In genomic region chr17:43690624-43691316, GRCh38 we compare ENCODE assay signal across 34 cellular contexts. TPM values are rescaled to one million over a fixed set of nuclear protein-coding genes. Genes with fewer than 3 reads are reported as not detected.
"Had no signal": no experiment of that assay in that cellular context is flagged by ENCODE, and none has a peak within 500 bp of the region (broad histone marks: within the 10 kb centered on the region; RNA-seq: fewer than 3 reads in every experiment).

No MANE protein-coding gene starts in this region.

- H3K27ac ChIP-seq: adrenal gland, body of pancreas, breast epithelium, cardiac muscle cell, colonic mucosa, epithelial cell of prostate, esophagus squamous epithelium had no signal

- H3K4me3 ChIP-seq: adrenal gland, body of pancreas, breast epithelium, cardiac muscle cell, colonic mucosa, esophagus squamous epithelium had no signal

- H3K27me3 Mint-ChIP-seq: activated CD4-positive, alpha-beta memory T cell treated with anti-CD3 and anti-CD28 coated beads for 36 hours; activated CD4-positive, alpha-beta T cell treated with anti-CD3 and anti-CD28 coated beads for 36 hours; activated naive CD8-positive, alpha-beta T cell treated with anti-CD3 and anti-CD28 coated beads for 36 hours had no signal

- H3K36me3 Mint-ChIP-seq: activated CD4-positive, alpha-beta memory T cell treated with anti-CD3 and anti-CD28 coated beads for 36 hours; activated CD8-positive, alpha-beta memory T cell treated with anti-CD3 and anti-CD28 coated beads, Interleukin-2, amount 10 ng/mL, durations not matched to agents 7 days and 5 days; activated naive CD4-positive, alpha-beta T cell treated with anti-CD3 and anti-CD28 coated beads, Interleukin-2, amount 50 U/mL, for 24 hours; activated naive CD8-positive, alpha-beta T cell treated with anti-CD3 and anti-CD28 coated beads for 36 hours had no signal

- H3K9me3 ChIP-seq: adrenal gland, body of pancreas, breast epithelium, colonic mucosa, esophagus squamous epithelium had no signal

- H3K27me3 ChIP-seq: adrenal gland, body of pancreas, breast epithelium, cardiac muscle cell, colonic mucosa, esophagus squamous epithelium had no signal

- H3K27ac Mint-ChIP-seq: activated CD4-positive, alpha-beta memory T cell treated with anti-CD3 and anti-CD28 coated beads for 36 hours; activated CD4-positive, alpha-beta T cell treated with anti-CD3 and anti-CD28 coated beads for 36 hours; activated CD4-positive, alpha-beta T cell treated with anti-CD3 and anti-CD28 coated beads, Interleukin-2, amount 10 ng/mL, durations not matched to agents 24 days and 14 days; activated CD8-positive, alpha-beta memory T cell treated with anti-CD3 and anti-CD28 coated beads, Interleukin-2, amount 10 ng/mL, durations not matched to agents 7 days and 5 days; activated CD8-positive, alpha-beta T cell treated with anti-CD3 and anti-CD28 coated beads, Interleukin-2, amount 10 ng/mL, durations not matched to agents 7 days and 5 days; activated naive CD4-positive, alpha-beta T cell treated with anti-CD3 and anti-CD28 coated beads for 36 hours; activated naive CD4-positive, alpha-beta T cell treated with anti-CD3 and anti-CD28 coated beads, Interleukin-2, amount 50 U/mL, for 24 hours; activated naive CD8-positive, alpha-beta T cell treated with anti-CD3 and anti-CD28 coated beads for 36 hours; activated naive CD8-positive, alpha-beta T cell treated with anti-CD3 and anti-CD28 coated beads, Interleukin-2, amount 50 U/mL, for 24 hours; activated T-helper 1 cell treated with anti-CD3 and anti-CD28 coated beads, Interleukin-12 subunit alpha, Interleukin-12 subunit beta, Interleukin-2, Interleukin-4 antibody, amounts not matched to agents 30 ng/mL and 10 ng/mL and 1 ng/mL, durations not matched to agents 14 hours and 24 hours and 36 hours; activated T-helper 2 cell treated with anti-CD3 and anti-CD28 coated beads, Interferon-gamma antibody, Interleukin-2, Interleukin-4, amounts not matched to agents 10 μg/mL and 5 μg/mL and 100 μg/mL, durations not matched to agents 14 hours and 24 hours and 36 hours had no signal

- H3K9me3 Mint-ChIP-seq: activated CD4-positive, alpha-beta memory T cell treated with anti-CD3 and anti-CD28 coated beads for 36 hours; activated CD4-positive, alpha-beta T cell treated with anti-CD3 and anti-CD28 coated beads, Interleukin-2, amount 10 ng/mL, durations not matched to agents 24 days and 14 days; activated naive CD4-positive, alpha-beta T cell treated with anti-CD3 and anti-CD28 coated beads for 36 hours; activated naive CD4-positive, alpha-beta T cell treated with anti-CD3 and anti-CD28 coated beads, Interleukin-2, amount 50 U/mL, for 24 hours; activated naive CD8-positive, alpha-beta T cell treated with anti-CD3 and anti-CD28 coated beads for 36 hours; activated naive CD8-positive, alpha-beta T cell treated with anti-CD3 and anti-CD28 coated beads, Interleukin-2, amount 50 U/mL, for 24 hours; activated T-helper 1 cell treated with anti-CD3 and anti-CD28 coated beads, Interleukin-12 subunit alpha, Interleukin-12 subunit beta, Interleukin-2, Interleukin-4 antibody, amounts not matched to agents 30 ng/mL and 10 ng/mL and 1 ng/mL, durations not matched to agents 14 hours and 24 hours and 36 hours; activated T-helper 2 cell treated with anti-CD3 and anti-CD28 coated beads, Interferon-gamma antibody, Interleukin-2, Interleukin-4, amounts not matched to agents 10 μg/mL and 5 μg/mL and 100 μg/mL, durations not matched to agents 14 hours and 24 hours and 36 hours had no signal

- H3K36me3 ChIP-seq: adrenal gland, breast epithelium, cardiac muscle cell, colonic mucosa, esophagus squamous epithelium had no signal

- H3K4me1 ChIP-seq: body of pancreas, breast epithelium, colonic mucosa had no signal

- DNase-seq: activated CD4-positive, alpha-beta memory T cell treated with anti-CD3 and anti-CD28 coated beads for 36 hours; activated CD4-positive, alpha-beta T cell treated with anti-CD3 and anti-CD28 coated beads for 36 hours; activated CD4-positive, alpha-beta T cell treated with anti-CD3 and anti-CD28 coated beads, Interleukin-2, amount 10 ng/mL, durations not matched to agents 24 days and 14 days; activated CD4-positive, CD25-positive, alpha-beta regulatory T cell; activated CD4-positive, CD25-positive, alpha-beta regulatory T cell treated with anti-CD3 and anti-CD28 coated beads, Interleukin-2, amount 50 U/mL, for 72 hours; activated CD8-positive, alpha-beta memory T cell treated with anti-CD3 and anti-CD28 coated beads, Interleukin-2, amount 10 ng/mL, durations not matched to agents 7 days and 5 days; activated CD8-positive, alpha-beta memory T cell treated with anti-CD3 and anti-CD28 coated beads, Interleukin-2, amount 50 U/mL, for 4 hours; activated CD8-positive, alpha-beta T cell treated with anti-CD3 and anti-CD28 coated beads, Interleukin-2, amount 10 ng/mL, durations not matched to agents 7 days and 5 days; activated effector memory CD4-positive, alpha-beta T cell treated with anti-CD3 and anti-CD28 coated beads, Interleukin-2, amount 50 U/mL, for 16 hours; activated naive CD4-positive, alpha-beta T cell treated with anti-CD3 and anti-CD28 coated beads for 36 hours; activated naive CD8-positive, alpha-beta T cell treated with anti-CD3 and anti-CD28 coated beads for 36 hours; activated naive CD8-positive, alpha-beta T cell treated with anti-CD3 and anti-CD28 coated beads, Interleukin-2, amount 50 U/mL, for 24 hours; activated T-cell treated with anti-CD3 and anti-CD28 coated beads, Interleukin-2, amount 50 U/mL, for 1 hour; activated T-cell treated with anti-CD3 and anti-CD28 coated beads, Interleukin-2, amount 50 U/mL, for 48 hours; adrenal gland; amygdala; aorta; body of pancreas; central memory CD4-positive, alpha-beta T cell; cerebellar nuclear complex; colonic mucosa; effector CD8-positive, alpha-beta T cell; esophagus squamous epithelium; foreskin melanocyte; head of caudate nucleus; T-helper 2 cell had no signal

- H3K4me3 Mint-ChIP-seq: activated CD4-positive, alpha-beta memory T cell treated with anti-CD3 and anti-CD28 coated beads for 36 hours; activated CD4-positive, alpha-beta T cell treated with anti-CD3 and anti-CD28 coated beads for 36 hours; activated CD4-positive, alpha-beta T cell treated with anti-CD3 and anti-CD28 coated beads, Interleukin-2, amount 10 ng/mL, durations not matched to agents 24 days and 14 days; activated CD8-positive, alpha-beta memory T cell treated with anti-CD3 and anti-CD28 coated beads, Interleukin-2, amount 10 ng/mL, durations not matched to agents 7 days and 5 days; activated CD8-positive, alpha-beta T cell treated with anti-CD3 and anti-CD28 coated beads, Interleukin-2, amount 10 ng/mL, durations not matched to agents 7 days and 5 days; activated naive CD4-positive, alpha-beta T cell treated with anti-CD3 and anti-CD28 coated beads for 36 hours; activated naive CD4-positive, alpha-beta T cell treated with anti-CD3 and anti-CD28 coated beads, Interleukin-2, amount 50 U/mL, for 24 hours; activated naive CD8-positive, alpha-beta T cell treated with anti-CD3 and anti-CD28 coated beads for 36 hours; activated naive CD8-positive, alpha-beta T cell treated with anti-CD3 and anti-CD28 coated beads, Interleukin-2, amount 50 U/mL, for 24 hours; activated T-helper 1 cell treated with anti-CD3 and anti-CD28 coated beads, Interleukin-12 subunit alpha, Interleukin-12 subunit beta, Interleukin-2, Interleukin-4 antibody, amounts not matched to agents 30 ng/mL and 10 ng/mL and 1 ng/mL, durations not matched to agents 14 hours and 24 hours and 36 hours had no signal

- H3K4me1 Mint-ChIP-seq: activated CD4-positive, alpha-beta T cell treated with anti-CD3 and anti-CD28 coated beads for 36 hours; activated CD4-positive, alpha-beta T cell treated with anti-CD3 and anti-CD28 coated beads, Interleukin-2, amount 10 ng/mL, durations not matched to agents 24 days and 14 days; activated CD8-positive, alpha-beta memory T cell treated with anti-CD3 and anti-CD28 coated beads, Interleukin-2, amount 10 ng/mL, durations not matched to agents 7 days and 5 days; activated naive CD4-positive, alpha-beta T cell treated with anti-CD3 and anti-CD28 coated beads, Interleukin-2, amount 50 U/mL, for 24 hours; activated naive CD8-positive, alpha-beta T cell treated with anti-CD3 and anti-CD28 coated beads for 36 hours; activated naive CD8-positive, alpha-beta T cell treated with anti-CD3 and anti-CD28 coated beads, Interleukin-2, amount 50 U/mL, for 24 hours had no signal

RNA-seq across cellular contexts. Expression of gene MEOX1, which starts 29.0 kb away (rescaled TPM):
- total RNA-seq: endothelial cell of umbilical vein, fibroblast of lung had no signal
- polyA plus RNA-seq: fibroblast of lung had no signal
